14 cellular contexts compared by ENCODE assay signal in the genomic region with DNA sequence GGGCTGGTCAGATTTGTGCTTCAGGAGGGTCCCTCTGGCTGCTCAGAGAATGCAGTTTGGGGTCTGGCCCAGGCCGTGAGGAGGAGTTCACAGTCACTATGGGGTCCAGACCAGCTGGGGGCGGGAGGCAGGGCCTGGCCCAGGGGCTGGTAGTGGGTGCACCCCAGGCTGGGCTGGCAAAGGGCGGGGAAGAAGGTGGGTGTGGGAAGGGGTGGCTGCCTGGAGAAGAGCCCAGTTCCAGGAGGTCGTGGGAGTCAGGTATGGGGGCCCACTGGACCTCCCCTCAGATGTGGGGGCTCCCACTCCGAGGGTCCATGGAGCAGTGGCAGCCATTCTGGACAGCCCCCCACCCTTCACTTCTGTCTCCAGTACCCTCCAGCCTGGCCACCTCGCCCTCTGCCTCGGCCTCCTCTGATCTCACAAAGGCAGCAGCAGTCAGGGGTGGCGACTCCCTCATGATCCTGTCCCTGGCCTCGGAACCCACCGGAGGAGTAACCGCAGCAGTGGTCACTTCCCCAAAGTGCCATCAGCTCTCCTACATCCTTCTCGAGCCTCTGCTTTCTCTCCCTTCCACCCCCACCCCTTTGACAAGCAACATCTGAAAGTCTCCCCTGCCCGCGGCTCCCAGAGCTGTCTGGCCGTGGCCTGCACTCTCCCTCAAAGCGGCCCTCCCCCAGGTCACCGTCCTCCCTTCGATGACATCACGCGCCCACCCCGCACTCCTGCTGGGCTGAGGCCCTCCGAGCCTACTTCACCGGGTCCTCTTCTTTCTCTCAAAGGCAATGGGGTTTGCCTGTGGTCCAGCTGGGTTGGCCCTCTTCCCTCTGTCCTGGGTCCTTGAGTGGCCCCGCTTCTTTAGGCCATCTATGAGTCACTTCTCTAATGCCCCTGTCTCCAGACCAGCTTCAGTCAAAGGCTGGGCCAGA. TPM values are rescaled to one million over a fixed set of nuclear protein-coding genes. Genes with fewer than 3 reads are reported as not detected.
A peak's percentile ranks its signal among the peaks of the same experiment; 100 is the strongest.
DNase-seq lines count a peak whose midpoint lies in the region; ATAC-seq, FAIRE-seq and TF ChIP-seq lines count a peak whose summit lies in the region.
"Had no signal": no experiment of that assay in that cellular context is flagged by ENCODE, and none has a peak within 500 bp of the region (broad histone marks: within the 10 kb centered on the region; RNA-seq: fewer than 3 reads in every experiment).

No MANE protein-coding gene starts in this region.

- DNase-seq in CD8-positive, alpha-beta memory T cell: no peak
- DNase-seq in KBM-7 (peak; percentile 47), H1 (ENCODE audit: low read depth in 1 of 2, low spot score in 2 of 2) (peak in 1 of 2 experiments; percentile 47), osteoblast (ENCODE audit: insufficient read length, low spot score, missing footprints) (peak; percentile 85), HCEC 1CT (no peak)
- DNase-seq: activated gamma-delta T cell treated with Interleukin-2 at 50 U/mL for 16 hours, HFFc6, NCI-H2107 had no signal

- H3K79me2 ChIP-seq in H1 (ENCODE audit: control insufficient read depth in 1 of 2, insufficient read depth in 2 of 2, low read length in 2 of 2) (peaks cover 0 to 13% of the 10 kb centered on the region in 2 experiments; a peak in 3 of 4 replicates), osteoblast (ENCODE audit: insufficient read depth, low read length) (peaks cover 3% of the 10 kb centered on the region)

- H2BK15ac ChIP-seq in H1 (ENCODE audit: low read length): peak overlapping the region; percentile 16; the same call in 1 of the 2 replicates

- H4K8ac ChIP-seq in H1 (ENCODE audit: extremely low read depth, insufficient read depth, low read length): 0 out of 2 replicates have a peak overlapping the region, but pooled peaks have one; percentile 79

- ATAC-seq in stimulated activated memory B cell treated with anti-CD40 and anti-IgM and Interleukin-4, amounts not matched to agents 10 μg/mL and 1 μg/mL and 100 μg/mL, for 72 hours: no peak
- ATAC-seq in HG03039 (IDR thresholded peaks at IDR 0.05; ENCODE audit: unreplicated experiment) (no peak), HG02759 (IDR thresholded peaks at IDR 0.05; ENCODE audit: unreplicated experiment) (no peak)

- H3K56ac ChIP-seq in H1 (replicated peaks; ENCODE audit: insufficient read length, low read depth, low read length): no peak overlapping the region

- TF ChIP-seq CTCF in H1 (IDR thresholded peaks at IDR 0.05; ENCODE audit: control extremely low read depth in 1 of 3, insufficient read depth in 1 of 3, low read depth in 1 of 3, low read length in 3 of 3) (no peak), osteoblast (IDR thresholded peaks at IDR 0.05; ENCODE audit: extremely low read depth, low read depth, low read length) (no peak)

- no peak overlapping the region for H3K27ac Mint-ChIP-seq in CD8-positive, alpha-beta memory T cell
- no peak overlapping the region for H3K27ac Mint-ChIP-seq in stimulated activated memory B cell treated with anti-CD40 and anti-IgM and Interleukin-4, amounts not matched to agents 10 μg/mL and 1 μg/mL and 100 μg/mL, for 72 hours

- H3K4ac ChIP-seq in H1 (replicated peaks; ENCODE audit: insufficient read length, low read depth, low read length): no peak overlapping the region

- H2AFZ ChIP-seq in H1 (ENCODE audit: low read length) (no peak overlapping the region), osteoblast (ENCODE audit: low read length) (no peak overlapping the region)

- H3K4me2 ChIP-seq in H1 (ENCODE audit: insufficient read depth in 1 of 2, low read depth in 2 of 2, low read length in 2 of 2) (peak overlapping the region; percentile 45 to 57), osteoblast (ENCODE audit: insufficient read depth, low read length) (no peak overlapping the region)

- no peak for FAIRE-seq in H1 (lab: Jason Lieb, UNC)

- H3K27ac ChIP-seq in CD8-positive, alpha-beta memory T cell (ENCODE audit: low read depth, low read length): peak overlapping the region; percentile 54
- H3K27ac ChIP-seq in H1 (ENCODE audit: low read depth, low read length): peak overlapping the region; percentile 25; the same call in 1 of the 2 replicates
- no peak overlapping the region for H3K27ac ChIP-seq in osteoblast (ENCODE audit: low read depth, low read length)
- H3K27ac ChIP-seq: VCaP had no signal

- in situ Hi-C loops in KBM-7 (cut with MboI; ENCODE audit: low pct_unique_long_range_greater_than_20kb, low sequenced_read_pairs): no loop called here

- no peak overlapping the region for H2AK5ac ChIP-seq in H1 (ENCODE audit: low read depth, low read length)

- H4K20me1 ChIP-seq in H1 (replicated peaks in 1 of 2; ENCODE audit: control insufficient read depth in 1 of 2, insufficient read depth in 2 of 2, low read length in 2 of 2): peaks cover 2 to 3% of the 10 kb centered on the region in 2 experiments
- H4K20me1 ChIP-seq in osteoblast (ENCODE audit: insufficient read depth, low read length): peaks cover 12% of the 10 kb centered on the region

- no peak overlapping the region for H3K23ac ChIP-seq in H1 (ENCODE audit: insufficient read length)

- TF ChIP-seq EP300 in H1 (IDR thresholded peaks at IDR 0.05; ENCODE audit: borderline replicate concordance in 1 of 2, low read depth in 2 of 2, low read length in 2 of 2): no peak

- no peaks in the 10 kb centered on the region for H3K27me3 ChIP-seq in CD8-positive, alpha-beta memory T cell (ENCODE audit: insufficient read depth, low read length, poor library complexity, severe bottlenecking)
- H3K27me3 ChIP-seq in H1 (replicated peaks in 1 of 4; ENCODE audit: control insufficient read depth in 3 of 4, extremely low read depth in 1 of 4, insufficient read depth in 3 of 4, low read length in 3 of 4) (no peaks in the 10 kb centered on the region), osteoblast (ENCODE audit: insufficient read depth, low read length) (no peaks in the 10 kb centered on the region)

- H3K4me1 Mint-ChIP-seq in CD8-positive, alpha-beta memory T cell: no peaks in the 10 kb centered on the region
- peaks cover 6% of the 10 kb centered on the region for H3K4me1 Mint-ChIP-seq in stimulated activated memory B cell treated with anti-CD40 and anti-IgM and Interleukin-4, amounts not matched to agents 10 μg/mL and 1 μg/mL and 100 μg/mL, for 72 hours

- H3K4me3 Mint-ChIP-seq in CD8-positive, alpha-beta memory T cell: peak overlapping the region in 3 of 7 donors; percentile 26 to 40 (median 39)
- H3K4me3 Mint-ChIP-seq in stimulated activated memory B cell treated with anti-CD40 and anti-IgM and Interleukin-4, amounts not matched to agents 10 μg/mL and 1 μg/mL and 100 μg/mL, for 72 hours: no peak overlapping the region
- H3K4me3 Mint-ChIP-seq: HFFc6 had no signal

- H4K5ac ChIP-seq in H1 (ENCODE audit: insufficient read length, low read depth, low read length): peak overlapping the region; percentile 52

- H3K36me3 ChIP-seq in CD8-positive, alpha-beta memory T cell (ENCODE audit: insufficient read depth, low read length): no peaks in the 10 kb centered on the region
- H3K36me3 ChIP-seq in H1 (ENCODE audit: control insufficient read depth in 2 of 4, insufficient read depth in 4 of 4, low read length in 3 of 4) (peaks cover 0 to 9% (median 0%) of the 10 kb centered on the region in 4 experiments; a peak in 1 of 8 replicates), osteoblast (ENCODE audit: insufficient read depth, low read length) (no peaks in the 10 kb centered on the region)

- H3K4me1 ChIP-seq in CD8-positive, alpha-beta memory T cell (ENCODE audit: insufficient read depth, low read length): no peaks in the 10 kb centered on the region
- H3K4me1 ChIP-seq in H1 (replicated peaks in 1 of 4; ENCODE audit: control insufficient read depth in 3 of 4, insufficient read depth in 4 of 4, low read length in 3 of 4) (peaks cover 0 to 27% (median 11%) of the 10 kb centered on the region in 4 experiments; a peak in 6 of 7 replicates), osteoblast (ENCODE audit: insufficient read depth, low read length) (no peaks in the 10 kb centered on the region)

- no peak overlapping the region for H3K14ac ChIP-seq in H1 (ENCODE audit: insufficient read length)

- H2BK20ac ChIP-seq in H1 (ENCODE audit: low read length): no peak overlapping the region; the same call in 1 of the 2 replicates

- H3K9me3 Mint-ChIP-seq in CD8-positive, alpha-beta memory T cell: no peaks in the 10 kb centered on the region
- no peaks in the 10 kb centered on the region for H3K9me3 Mint-ChIP-seq in stimulated activated memory B cell treated with anti-CD40 and anti-IgM and Interleukin-4, amounts not matched to agents 10 μg/mL and 1 μg/mL and 100 μg/mL, for 72 hours

- no peaks in the 10 kb centered on the region for H3K23me2 ChIP-seq in H1 (ENCODE audit: low read depth, low read length)

- POLR2A ChIA-PET in CD8-positive, alpha-beta memory T cell (lab: Charles Lee): no interaction called here
- POLR2A ChIA-PET in H1 (lab: Charles Lee; ENCODE audit: partially characterized antibody): interaction anchor here (1.3 to 2.3 kb wide), 6 partner anchors 8 to 41 kb away, joined by 3 to 11 read pairs (median 6); partner anchors contain the start of genes BCAP31 and PNCK

- TF ChIP-seq POLR2A in H1 (IDR thresholded peaks at IDR 0.05; ENCODE audit: control extremely low read depth in 1 of 2, low read depth in 2 of 2, low read length in 2 of 2): no peak

- H3K79me1 ChIP-seq in H1 (ENCODE audit: low read depth, low read length): no peaks in the 10 kb centered on the region; the same call in 1 of the 2 replicates

- peak overlapping the region; percentile 65 for H4K91ac ChIP-seq in H1 (replicated peaks; ENCODE audit: insufficient read length, low read length)

- WGBS in H1 (ENCODE audit: extremely low coverage in 1 of 2, insufficient coverage in 1 of 2, insufficient read length in 1 of 2, insufficient replicate concordance in 2 of 2, low coverage in 1 of 2, low lambda C conversion rate in 2 of 2, missing lambda C conversion rate in 1 of 2), 2 experiments: 74% methylated on average over 16 of the region's 24 CpGs; no CpG with 5 or more reads in 1 of the 2 experiments

- H3K4me3 ChIP-seq in CD8-positive, alpha-beta memory T cell (ENCODE audit: low read length): no peak overlapping the region
- peak overlapping the region in 1 of 4 experiments; percentile 55; a peak in 3 of 8 replicates for H3K4me3 ChIP-seq in H1 (ENCODE audit: extremely low read depth in 1 of 4, insufficient read depth in 2 of 4, low read depth in 3 of 4, low read length in 4 of 4)
- H3K4me3 ChIP-seq in osteoblast (ENCODE audit: insufficient read depth, low read length): no peak overlapping the region

- H2BK120ac ChIP-seq in H1 (replicated peaks; ENCODE audit: low read depth, low read length): no peak overlapping the region

- CTCF ChIA-PET in CD8-positive, alpha-beta memory T cell (lab: Charles Lee): interaction anchor here (1.4 to 1.6 kb wide), 2 partner anchors 18 to 239 kb away, joined by 3 to 5 read pairs; no protein-coding TSS in a partner anchor
- CTCF ChIA-PET in H1 (lab: Charles Lee; ENCODE audit: partially characterized antibody): interaction anchor here (1.0 to 2.9 kb wide), 8 partner anchors 10 to 107 kb away, joined by 3 to 24 read pairs (median 8); no protein-coding TSS in a partner anchor

- peak overlapping the region; percentile 78; the same call in 1 of the 2 replicates for H2BK5ac ChIP-seq in H1 (ENCODE audit: low read depth, low read length)

- peaks cover 5 to 10% of the 10 kb centered on the region in 2 donors for H3K27me3 Mint-ChIP-seq in CD8-positive, alpha-beta memory T cell
- peaks cover 18% of the 10 kb centered on the region for H3K27me3 Mint-ChIP-seq in stimulated activated memory B cell treated with anti-CD40 and anti-IgM and Interleukin-4, amounts not matched to agents 10 μg/mL and 1 μg/mL and 100 μg/mL, for 72 hours

- no peaks in the 10 kb centered on the region for H3K9me3 ChIP-seq in CD8-positive, alpha-beta memory T cell (ENCODE audit: low read length)
- H3K9me3 ChIP-seq in H1 (ENCODE audit: insufficient read depth in 2 of 2, low read depth in 1 of 2, low read length in 1 of 2) (peaks cover 4 to 5% of the 10 kb centered on the region in 2 experiments; a peak in 2 of 4 replicates), osteoblast (ENCODE audit: low read depth, low read length) (no peaks in the 10 kb centered on the region)

- H3K36me3 Mint-ChIP-seq in CD8-positive, alpha-beta memory T cell: no peaks in the 10 kb centered on the region
- H3K36me3 Mint-ChIP-seq in stimulated activated memory B cell treated with anti-CD40 and anti-IgM and Interleukin-4, amounts not matched to agents 10 μg/mL and 1 μg/mL and 100 μg/mL, for 72 hours: no peaks in the 10 kb centered on the region

- TF ChIP-seq RAD21 in H1 (IDR thresholded peaks at IDR 0.05 in 1 of 2, conservative IDR thresholded peaks at IDR 0.05 in 1 of 2; ENCODE audit: low read depth in 2 of 2, low read length in 2 of 2): no peak

- H3K18ac ChIP-seq in H1 (ENCODE audit: extremely low read depth, low read length): peak overlapping the region; percentile 48; the same call in 1 of the 2 replicates

- no peak overlapping the region for H3K9ac ChIP-seq in H1 (replicated peaks in 1 of 4; ENCODE audit: extremely low read depth in 1 of 4, low read depth in 3 of 4, low read length in 3 of 4)

- 0 out of 2 replicates have a peak overlapping the region, but pooled peaks have one; percentile 50 for H2BK12ac ChIP-seq in H1 (ENCODE audit: low read depth, low read length)

RNA-seq across cellular contexts. Expression of gene SLC6A8, which starts 1.7 kb away (rescaled TPM):
- total RNA-seq in CD8-positive, alpha-beta memory T cell: 1 to 10 TPM; 1.0 to 1.2 TPM
- polyA plus RNA-seq in CD8-positive, alpha-beta memory T cell: 0.12 TPM
- total RNA-seq in H1 (2021; fragmentation: NEBNext Ultra II Directional; extraction: Animal tissue kit (Norgen Biotek cat#: 25700)): 94.7 and 98.5 TPM in 2 replicates
- 87.7 and 132 TPM in 2 replicates for polyA plus RNA-seq in H1 (2011; rRNA removed)
- polyA plus RNA-seq in H1 (2011; cell fraction: cytosol; rRNA removed): 71.7 TPM
- 267 TPM for polyA plus RNA-seq in H1 (2011; cell fraction: nucleus; rRNA removed)
- 96.7 to 155 TPM (median 133 TPM) in 4 replicates for polyA plus RNA-seq in H1 (2012, experiment 1 of 2)
- 109 TPM for polyA plus RNA-seq in H1 (2012, experiment 2 of 2)
- 57.5 TPM for polyA plus RNA-seq in H1 (2013, experiment 1 of 2)
- polyA plus RNA-seq in H1 (2013, experiment 2 of 2): 58.8 TPM
- polyA minus RNA-seq in H1 (2011; rRNA and poly(A)+ RNA removed): 66.1 and 98.8 TPM in 2 replicates
- 84.7 TPM for polyA minus RNA-seq in H1 (2011; cell fraction: cytosol; rRNA and poly(A)+ RNA removed)
- polyA minus RNA-seq in H1 (2011; cell fraction: nucleus; rRNA and poly(A)+ RNA removed): 67.3 TPM
- total RNA-seq in osteoblast: 15.3 and 19.5 TPM in 2 replicates

RNA-seq across cellular contexts. Expression of gene PNCK, which starts 12.4 kb away (rescaled TPM):
- not detected for total RNA-seq in CD8-positive, alpha-beta memory T cell
- polyA plus RNA-seq in CD8-positive, alpha-beta memory T cell: not detected
- 4.3 and 6.2 TPM in 2 replicates for total RNA-seq in H1 (2021; fragmentation: NEBNext Ultra II Directional; extraction: Animal tissue kit (Norgen Biotek cat#: 25700))
- polyA plus RNA-seq in H1 (2011; rRNA removed): 6.3 and 13.9 TPM in 2 replicates
- polyA plus RNA-seq in H1 (2011; cell fraction: cytosol; rRNA removed): 12.3 TPM
- 54.8 TPM for polyA plus RNA-seq in H1 (2011; cell fraction: nucleus; rRNA removed)
- polyA plus RNA-seq in H1 (2012, experiment 1 of 2): 3.0 to 5.7 TPM (median 5.2 TPM) in 4 replicates
- 3.0 TPM for polyA plus RNA-seq in H1 (2012, experiment 2 of 2)
- 2.3 TPM for polyA plus RNA-seq in H1 (2013, experiment 1 of 2)
- 1.7 TPM for polyA plus RNA-seq in H1 (2013, experiment 2 of 2)
- 4.0 and 5.4 TPM in 2 replicates for polyA minus RNA-seq in H1 (2011; rRNA and poly(A)+ RNA removed)
- polyA minus RNA-seq in H1 (2011; cell fraction: cytosol; rRNA and poly(A)+ RNA removed): 9.1 TPM
- 10.0 TPM for polyA minus RNA-seq in H1 (2011; cell fraction: nucleus; rRNA and poly(A)+ RNA removed)
- total RNA-seq in osteoblast: 0.29 and 0.36 TPM in 2 replicates
- total RNA-seq: lung microvascular endothelial cell, M059J had no signal

RNA-seq across cellular contexts. Expression of gene BCAP31, which starts 38.2 kb away (rescaled TPM):
- total RNA-seq in CD8-positive, alpha-beta memory T cell: 100 to 1,000 TPM; 140 to 153 TPM
- 333 TPM for polyA plus RNA-seq in CD8-positive, alpha-beta memory T cell
- 157 and 159 TPM in 2 replicates for total RNA-seq in H1 (2021; fragmentation: NEBNext Ultra II Directional; extraction: Animal tissue kit (Norgen Biotek cat#: 25700))
- 136 and 139 TPM in 2 replicates for polyA plus RNA-seq in H1 (2011; rRNA removed)
- polyA plus RNA-seq in H1 (2011; cell fraction: cytosol; rRNA removed): 97.3 TPM
- polyA plus RNA-seq in H1 (2011; cell fraction: nucleus; rRNA removed): 116 TPM
- polyA plus RNA-seq in H1 (2012, experiment 1 of 2): 156 to 161 TPM (median 158 TPM) in 4 replicates
- 233 TPM for polyA plus RNA-seq in H1 (2012, experiment 2 of 2)
- 154 TPM for polyA plus RNA-seq in H1 (2013, experiment 1 of 2)
- polyA plus RNA-seq in H1 (2013, experiment 2 of 2): 181 TPM
- 84.2 and 123 TPM in 2 replicates for polyA minus RNA-seq in H1 (2011; rRNA and poly(A)+ RNA removed)
- 47.0 TPM for polyA minus RNA-seq in H1 (2011; cell fraction: cytosol; rRNA and poly(A)+ RNA removed)
- polyA minus RNA-seq in H1 (2011; cell fraction: nucleus; rRNA and poly(A)+ RNA removed): 40.8 TPM
- 114 and 118 TPM in 2 replicates for total RNA-seq in osteoblast

RNA-seq across cellular contexts. Expression of gene ABCD1, which starts 38.6 kb away (rescaled TPM):
- total RNA-seq in CD8-positive, alpha-beta memory T cell: 1 to 10 TPM; 3.9 to 4.1 TPM
- polyA plus RNA-seq in CD8-positive, alpha-beta memory T cell: 3.4 TPM
- total RNA-seq in H1 (2021; fragmentation: NEBNext Ultra II Directional; extraction: Animal tissue kit (Norgen Biotek cat#: 25700)): 4.6 and 6.6 TPM in 2 replicates
- 3.1 and 6.7 TPM in 2 replicates for polyA plus RNA-seq in H1 (2011; rRNA removed)
- polyA plus RNA-seq in H1 (2011; cell fraction: cytosol; rRNA removed): 2.7 TPM
- polyA plus RNA-seq in H1 (2011; cell fraction: nucleus; rRNA removed): 13.0 TPM
- polyA plus RNA-seq in H1 (2012, experiment 1 of 2): 2.4 to 5.1 TPM (median 4.0 TPM) in 4 replicates
- polyA plus RNA-seq in H1 (2012, experiment 2 of 2): 2.2 TPM
- 4.2 TPM for polyA plus RNA-seq in H1 (2013, experiment 1 of 2)
- 3.9 TPM for polyA plus RNA-seq in H1 (2013, experiment 2 of 2)
- polyA minus RNA-seq in H1 (2011; rRNA and poly(A)+ RNA removed): 1.7 and 2.9 TPM in 2 replicates
- 2.4 TPM for polyA minus RNA-seq in H1 (2011; cell fraction: cytosol; rRNA and poly(A)+ RNA removed)
- 6.6 TPM for polyA minus RNA-seq in H1 (2011; cell fraction: nucleus; rRNA and poly(A)+ RNA removed)
- 14.1 and 16.3 TPM in 2 replicates for total RNA-seq in osteoblast

RNA-seq across cellular contexts. Expression of gene DUSP9, which starts 39.0 kb away (rescaled TPM):
- under 1 TPM; 0.09 to 0.15 TPM for total RNA-seq in CD8-positive, alpha-beta memory T cell
- polyA plus RNA-seq in CD8-positive, alpha-beta memory T cell: 0.08 TPM
- total RNA-seq in H1 (2021; fragmentation: NEBNext Ultra II Directional; extraction: Animal tissue kit (Norgen Biotek cat#: 25700)): 0.63 and 1.1 TPM in 2 replicates
- polyA plus RNA-seq in H1 (2011; rRNA removed): 0.80 and 1.2 TPM in 2 replicates
- 0.98 TPM for polyA plus RNA-seq in H1 (2011; cell fraction: cytosol; rRNA removed)
- 1.5 TPM for polyA plus RNA-seq in H1 (2011; cell fraction: nucleus; rRNA removed)
- polyA plus RNA-seq in H1 (2012, experiment 1 of 2): 0.35 to 0.94 TPM (median 0.85 TPM) in 4 replicates
- polyA plus RNA-seq in H1 (2012, experiment 2 of 2): 0.56 TPM
- polyA plus RNA-seq in H1 (2013, experiment 1 of 2): 1.1 TPM
- 1.1 TPM for polyA plus RNA-seq in H1 (2013, experiment 2 of 2)
- polyA minus RNA-seq in H1 (2011; rRNA and poly(A)+ RNA removed): 0.69 and 0.73 TPM in 2 replicates
- polyA minus RNA-seq in H1 (2011; cell fraction: cytosol; rRNA and poly(A)+ RNA removed): 0.95 TPM
- polyA minus RNA-seq in H1 (2011; cell fraction: nucleus; rRNA and poly(A)+ RNA removed): 0.80 TPM
- total RNA-seq in osteoblast: under 0.01 TPM in 2 replicates
- total RNA-seq: HFFc6 had no signal

Comparison
In these comparisons a context has a peak if more than half of its experiments do, and no peak if none do; other contexts are left out.
1. DNase-seq: peak in KBM-7 (single experiment) and osteoblast (single experiment); none in CD8-positive, alpha-beta memory T cell (0 of 5) and HCEC 1CT (single experiment).